In the genomic region with DNA sequence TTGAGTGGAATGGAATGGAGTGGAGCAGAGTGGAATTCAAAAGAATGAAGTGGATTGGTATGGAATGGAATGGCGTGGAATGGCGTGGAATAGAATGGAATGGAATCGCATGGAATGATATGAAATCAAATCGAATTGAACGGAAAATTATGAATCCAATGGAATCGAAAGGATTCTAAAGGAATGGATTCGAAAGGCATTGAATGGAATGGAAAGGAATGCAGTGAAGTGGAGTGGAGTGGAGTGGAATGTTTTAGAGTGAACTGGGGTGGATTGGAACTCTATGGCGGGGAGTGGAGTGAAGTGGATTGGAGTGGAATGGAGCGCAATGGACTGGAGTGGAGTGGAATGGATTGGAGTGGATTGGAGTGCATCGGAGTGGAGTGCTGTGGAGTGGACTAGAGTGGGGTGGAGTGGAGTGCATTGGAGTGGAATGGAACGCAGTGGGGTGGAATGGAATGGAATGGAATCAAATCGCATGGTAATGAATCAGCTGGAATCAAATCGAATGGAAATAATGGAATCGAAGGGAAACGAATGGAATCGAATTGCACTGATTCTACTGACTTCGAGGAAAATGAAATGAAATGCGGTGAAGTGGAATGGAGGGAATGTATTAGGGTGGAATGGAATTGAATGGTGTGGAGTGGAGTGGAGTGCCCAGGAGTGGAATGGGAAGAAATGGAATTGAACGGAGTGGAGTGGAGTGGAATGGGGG, we compare ENCODE assay signal across 7 cellular contexts.
DNase-seq lines count a peak whose midpoint lies in the region; ATAC-seq, FAIRE-seq and TF ChIP-seq lines count a peak whose summit lies in the region.
"Not testable (repeated sequence)": the region's sequence is repeated elsewhere in the genome, so short reads cannot be mapped to it uniquely, and the experiment has no call there.

No MANE protein-coding gene starts in this region.

- TF ChIP-seq POLR2A in endothelial cell of umbilical vein (IDR thresholded peaks at IDR 0.05; ENCODE audit: low read depth, low read length): not testable (repeated sequence)

- H3K9me3 ChIP-seq in endothelial cell of umbilical vein (replicated peaks; ENCODE audit: control insufficient read depth, insufficient read depth, low read length) (peaks cover 20% of the 10 kb centered on the region), lower lobe of right lung (peaks cover 23% of the 10 kb centered on the region)

- DNase-seq in activated CD4-positive, alpha-beta T cell treated with anti-CD3 and anti-CD28 coated beads for 1 hour: peak; percentile 32
- peak; percentile 4 for DNase-seq in activated naive CD4-positive, alpha-beta T cell treated with anti-CD3 and anti-CD28 coated beads for 36 hours
- DNase-seq in endothelial cell of umbilical vein (ENCODE audit: low read depth, low spot score) (peak; percentile 51), lower lobe of right lung (peak; percentile 41)
- DNase-seq in stimulated activated CD4-positive, alpha-beta T cell treated with anti-CD3 and anti-CD28 coated beads, Interleukin-4, amount 100 ng/mL, for 1 hour: peak; percentile 1

- H3K4me3 ChIP-seq in endothelial cell of umbilical vein (replicated peaks in 1 of 3; ENCODE audit: insufficient read depth in 1 of 3, low read depth in 1 of 3, low read length in 3 of 3); lower lobe of right lung: not testable (repeated sequence)

- not testable (repeated sequence) for H3K36me3 ChIP-seq in endothelial cell of umbilical vein (ENCODE audit: control insufficient read depth in 2 of 2, extremely low read depth in 1 of 2, insufficient read depth in 2 of 2, low read length in 2 of 2); lower lobe of right lung

- not testable (repeated sequence) for H3K27me3 ChIP-seq in endothelial cell of umbilical vein (ENCODE audit: control insufficient read depth in 2 of 2, insufficient read depth in 2 of 2, low read length in 2 of 2); lower lobe of right lung (ENCODE audit: low read depth)

- H3K4me2 ChIP-seq in endothelial cell of umbilical vein (ENCODE audit: insufficient read depth, low read length): not testable (repeated sequence)

- H2AFZ ChIP-seq in endothelial cell of umbilical vein (ENCODE audit: low read depth, low read length): not testable (repeated sequence)

- not testable (repeated sequence) for H4K20me1 ChIP-seq in endothelial cell of umbilical vein (replicated peaks; ENCODE audit: control insufficient read depth, extremely low read depth, insufficient read depth, low read length)

- H3K9me1 ChIP-seq in endothelial cell of umbilical vein (replicated peaks; ENCODE audit: control insufficient read depth, extremely low read depth, insufficient read depth, low read length): not testable (repeated sequence)

- not testable (repeated sequence) for H3K27ac Mint-ChIP-seq in activated naive CD4-positive, alpha-beta T cell treated with anti-CD3 and anti-CD28 coated beads for 36 hours

- BruUV-seq in endothelial cell of umbilical vein (replicated peaks; lab: Mats Ljungman, UMichigan): not testable (repeated sequence)

- H3K27ac ChIP-seq in endothelial cell of umbilical vein (ENCODE audit: insufficient read depth, low read depth, low read length); lower lobe of right lung: not testable (repeated sequence)

- POLR2A ChIA-PET in endothelial cell of umbilical vein (lab: Charles Lee): not testable (repeated sequence)

- not testable (repeated sequence) for H3K4me1 ChIP-seq in endothelial cell of umbilical vein (ENCODE audit: control insufficient read depth, extremely low read depth, insufficient read depth, low read length); lower lobe of right lung

- intact Hi-C loops in activated naive CD4-positive, alpha-beta T cell treated with anti-CD3 and anti-CD28 coated beads for 36 hours (cut with micrococcal nuclease); endothelial cell of umbilical vein (cut with micrococcal nuclease); lower lobe of right lung (cut with DNase I): not testable (repeated sequence)

- not testable (repeated sequence) for H3K4me1 Mint-ChIP-seq in activated naive CD4-positive, alpha-beta T cell treated with anti-CD3 and anti-CD28 coated beads for 36 hours (ENCODE audit: low read depth)

- not testable (repeated sequence) for H3K27me3 Mint-ChIP-seq in activated naive CD4-positive, alpha-beta T cell treated with anti-CD3 and anti-CD28 coated beads for 36 hours (ENCODE audit: low read depth)

- not testable (repeated sequence) for H3K4me3 Mint-ChIP-seq in activated naive CD4-positive, alpha-beta T cell treated with anti-CD3 and anti-CD28 coated beads for 36 hours

- H3K9me3 Mint-ChIP-seq in activated naive CD4-positive, alpha-beta T cell treated with anti-CD3 and anti-CD28 coated beads for 36 hours: peaks cover 35% of the 10 kb centered on the region

- FAIRE-seq in endothelial cell of umbilical vein (lab: Jason Lieb, UNC): not testable (repeated sequence)

- CTCF ChIA-PET in activated naive CD4-positive, alpha-beta T cell treated with anti-CD3 and anti-CD28 coated beads for 36 hours (lab: Charles Lee); endothelial cell of umbilical vein (lab: Charles Lee): not testable (repeated sequence)

- peak; percentile 27 for ATAC-seq in GM18868 (IDR thresholded peaks at IDR 0.05; ENCODE audit: unreplicated experiment)
- peak; percentile 33 for ATAC-seq in HG03196 (IDR thresholded peaks at IDR 0.05; ENCODE audit: unreplicated experiment)
- peak in 1 of 2 donors; percentile 87 for ATAC-seq in lower lobe of right lung

- dilution Hi-C loops in endothelial cell of umbilical vein (cut with MboI; ENCODE audit: extremely low pct_ligation_motif_present, low sequenced_read_pairs): not testable (repeated sequence)

- H3K79me2 ChIP-seq in endothelial cell of umbilical vein (ENCODE audit: control insufficient read depth, insufficient read depth, low read length): not testable (repeated sequence)

- H3K9ac ChIP-seq in endothelial cell of umbilical vein (replicated peaks; ENCODE audit: extremely low read depth, insufficient read depth, low read length): not testable (repeated sequence)

- H3K36me3 Mint-ChIP-seq in activated naive CD4-positive, alpha-beta T cell treated with anti-CD3 and anti-CD28 coated beads for 36 hours (ENCODE audit: low read depth): peaks cover 27% of the 10 kb centered on the region

- not testable (repeated sequence) for TF ChIP-seq CTCF in endothelial cell of umbilical vein (IDR thresholded peaks at IDR 0.05; ENCODE audit: extremely low read depth in 1 of 2, insufficient read depth in 1 of 2, low read depth in 1 of 2, low read length in 2 of 2); lower lobe of right lung (IDR thresholded peaks at IDR 0.05)

Comparison
In these comparisons a context has a peak if more than half of its experiments do, and no peak if none do; other contexts are left out.
1. DNase-seq: peak in every context shown above with its lines; median percentile 51 in endothelial cell of umbilical vein; 41 in lower lobe of right lung; 32 in activated CD4-positive, alpha-beta T cell treated with anti-CD3 and anti-CD28 coated beads for 1 hour; 4 in activated naive CD4-positive, alpha-beta T cell treated with anti-CD3 and anti-CD28 coated beads for 36 hours; 1 in stimulated activated CD4-positive, alpha-beta T cell treated with anti-CD3 and anti-CD28 coated beads, Interleukin-4, amount 100 ng/mL, for 1 hour.